22 cellular contexts compared by ENCODE assay signal in the genomic region with DNA sequence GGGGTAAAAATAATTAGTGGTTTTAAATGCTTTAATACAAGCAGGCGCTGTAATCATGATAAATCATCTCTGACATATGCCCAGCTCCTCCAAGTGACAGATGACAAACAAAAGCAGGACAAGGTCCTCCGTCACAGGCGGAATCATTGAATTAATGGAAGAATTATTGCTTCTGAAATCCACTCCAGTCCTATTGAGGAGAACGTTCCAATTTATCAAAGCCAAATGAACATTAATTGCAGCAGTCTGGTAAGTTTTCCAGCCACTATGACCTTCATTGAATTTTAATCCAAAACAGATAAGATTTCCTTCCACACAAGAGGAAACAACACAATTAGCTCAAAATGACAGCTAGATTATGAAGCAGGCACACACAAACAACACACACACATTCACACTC.
DNase-seq lines count a peak whose midpoint lies in the region; ATAC-seq and TF ChIP-seq lines count a peak whose summit lies in the region.
"Had no signal": no experiment of that assay in that cellular context is flagged by ENCODE, and none has a peak within 500 bp of the region (broad histone marks: within the 10 kb centered on the region; RNA-seq: fewer than 3 reads in every experiment).

No MANE protein-coding gene starts in this region.

- H3K4me1 Mint-ChIP-seq in activated CD4-positive, alpha-beta T cell treated with anti-CD3 and anti-CD28 coated beads, Interleukin-2, amount 10 ng/mL, durations not matched to agents 7 days and 5 days = no peaks in the 10 kb centered on the region
- H3K4me1 Mint-ChIP-seq: activated naive CD4-positive, alpha-beta T cell treated with anti-CD3 and anti-CD28 coated beads, Interleukin-2, amount 10 ng/mL, durations not matched to agents 7 days and 5 days; neural crest cell had no signal

- H3K4me3 ChIP-seq in BE2C (ENCODE audit: low read depth, low read length) = peak overlapping the region; percentile 47
- H3K4me3 ChIP-seq: heart right ventricle, prostate gland had no signal

- H3K27me3 ChIP-seq in BE2C = no peaks in the 10 kb centered on the region
- H3K27me3 ChIP-seq: dorsolateral prefrontal cortex, heart right ventricle had no signal

- H3K4me1 ChIP-seq in BE2C = peaks cover 45% of the 10 kb centered on the region
- H3K4me1 ChIP-seq: heart right ventricle, prostate gland had no signal

- H3K36me3 ChIP-seq in BE2C = peaks cover 8% of the 10 kb centered on the region
- H3K36me3 ChIP-seq: heart right ventricle, prostate gland had no signal

- CTCF ChIA-PET in activated CD4-positive, alpha-beta T cell treated with anti-CD3 and anti-CD28 coated beads, Interleukin-2, amount 10 ng/mL, durations not matched to agents 7 days and 5 days (lab: Charles Lee) = no interaction called here

- POLR2A ChIA-PET in activated CD4-positive, alpha-beta T cell treated with anti-CD3 and anti-CD28 coated beads, Interleukin-2, amount 10 ng/mL, durations not matched to agents 7 days and 5 days (lab: Charles Lee) = no interaction called here

- no peak overlapping the region for H3K4me3 Mint-ChIP-seq in activated CD4-positive, alpha-beta T cell treated with anti-CD3 and anti-CD28 coated beads, Interleukin-2, amount 10 ng/mL, durations not matched to agents 7 days and 5 days
- H3K4me3 Mint-ChIP-seq: activated naive CD4-positive, alpha-beta T cell treated with anti-CD3 and anti-CD28 coated beads, Interleukin-2, amount 10 ng/mL, durations not matched to agents 7 days and 5 days; activated T-cell treated with anti-CD3 and anti-CD28 coated beads, Interleukin-2, amount 50 U/mL, for 72 hours; neural crest cell had no signal

- H3K27me3 Mint-ChIP-seq in activated CD4-positive, alpha-beta T cell treated with anti-CD3 and anti-CD28 coated beads, Interleukin-2, amount 10 ng/mL, durations not matched to agents 7 days and 5 days = no peaks in the 10 kb centered on the region
- H3K27me3 Mint-ChIP-seq: activated naive CD4-positive, alpha-beta T cell treated with anti-CD3 and anti-CD28 coated beads, Interleukin-2, amount 10 ng/mL, durations not matched to agents 7 days and 5 days had no signal

- H3K9me3 Mint-ChIP-seq in activated CD4-positive, alpha-beta T cell treated with anti-CD3 and anti-CD28 coated beads, Interleukin-2, amount 10 ng/mL, durations not matched to agents 7 days and 5 days = no peaks in the 10 kb centered on the region
- H3K9me3 Mint-ChIP-seq: activated naive CD4-positive, alpha-beta T cell treated with anti-CD3 and anti-CD28 coated beads, Interleukin-2, amount 10 ng/mL, durations not matched to agents 7 days and 5 days; neural crest cell had no signal

- no peak overlapping the region for H3K27ac Mint-ChIP-seq in activated CD4-positive, alpha-beta T cell treated with anti-CD3 and anti-CD28 coated beads, Interleukin-2, amount 10 ng/mL, durations not matched to agents 7 days and 5 days
- H3K27ac Mint-ChIP-seq: activated naive CD4-positive, alpha-beta T cell treated with anti-CD3 and anti-CD28 coated beads, Interleukin-2, amount 10 ng/mL, durations not matched to agents 7 days and 5 days; activated T-cell treated with anti-CD3 and anti-CD28 coated beads, Interleukin-2, amount 50 U/mL, for 72 hours had no signal

- DNase-seq in BE2C (peak; percentile 63), NCI-H1105 treated with DMSO at 0.1 percent for 48 hours (lab: John Stamatoyannopoulos, UW) (peak; percentile 97), NCI-H2171 (lab: John Stamatoyannopoulos, UW) (peak; percentile 39), SHP77 treated with DMSO at 0.1 percent for 48 hours (lab: John Stamatoyannopoulos, UW) (peak; percentile 84), middle frontal gyrus (ENCODE audit: extremely low spot score, low spot score) (no peak), DMS114 treated with DMSO at 0.1 percent for 48 hours (lab: John Stamatoyannopoulos, UW; ENCODE audit: unreplicated experiment) (no peak)
- DNase-seq in activated CD4-positive, alpha-beta T cell treated with anti-CD3 and anti-CD28 coated beads, Interleukin-2, amount 10 ng/mL, durations not matched to agents 7 days and 5 days = no peak
- DNase-seq: activated naive CD4-positive, alpha-beta T cell treated with anti-CD3 and anti-CD28 coated beads, Interleukin-2, amount 10 ng/mL, durations not matched to agents 7 days and 5 days; activated T-cell treated with anti-CD3 and anti-CD28 coated beads, Interleukin-2, amount 50 U/mL, for 72 hours; anterior cingulate cortex; DMS53; HCEC 1CT; heart right ventricle; NCI-H187 treated with DMSO at 0.1 percent for 48 hours; stimulated activated CD4-positive, alpha-beta T cell treated with anti-CD3 and anti-CD28 coated beads, Interleukin-2, amount 100 ng/mL, for 24 hours; stimulated activated naive CD4-positive, alpha-beta T cell had no signal

- no peaks in the 10 kb centered on the region for H3K36me3 Mint-ChIP-seq in activated CD4-positive, alpha-beta T cell treated with anti-CD3 and anti-CD28 coated beads, Interleukin-2, amount 10 ng/mL, durations not matched to agents 7 days and 5 days (ENCODE audit: low read depth)
- H3K36me3 Mint-ChIP-seq: activated naive CD4-positive, alpha-beta T cell treated with anti-CD3 and anti-CD28 coated beads, Interleukin-2, amount 10 ng/mL, durations not matched to agents 7 days and 5 days had no signal

- H3K9me3 ChIP-seq in BE2C = no peaks in the 10 kb centered on the region
- H3K9me3 ChIP-seq: heart right ventricle, prostate gland had no signal

- no peak for ATAC-seq in HG03432 (IDR thresholded peaks at IDR 0.05; ENCODE audit: unreplicated experiment)
- ATAC-seq: activated CD4-positive, CD25-positive, alpha-beta regulatory T cell treated with anti-CD3 and anti-CD28 coated beads, Interleukin-2, amount 50 U/mL, for 24 hours; activated T-cell treated with anti-CD3 and anti-CD28 coated beads, Interleukin-2, amount 50 U/mL, for 72 hours; heart right ventricle; left lobe of liver had no signal

- no peak for TF ChIP-seq CTCF in BE2C (IDR thresholded peaks at IDR 0.05; ENCODE audit: low read depth, low read length)

Comparison
In these comparisons a context has a peak if more than half of its experiments do, and no peak if none do; other contexts are left out.
1. DNase-seq: peak in BE2C (single experiment), NCI-H1105 treated with DMSO at 0.1 percent for 48 hours (single experiment), NCI-H2171 (single experiment) and SHP77 treated with DMSO at 0.1 percent for 48 hours (single experiment); none in middle frontal gyrus (single experiment), activated CD4-positive, alpha-beta T cell treated with anti-CD3 and anti-CD28 coated beads, Interleukin-2, amount 10 ng/mL, durations not matched to agents 7 days and 5 days (single experiment) and DMS114 treated with DMSO at 0.1 percent for 48 hours (single experiment).